19 cellular contexts compared by ENCODE assay signal in the genomic region with DNA sequence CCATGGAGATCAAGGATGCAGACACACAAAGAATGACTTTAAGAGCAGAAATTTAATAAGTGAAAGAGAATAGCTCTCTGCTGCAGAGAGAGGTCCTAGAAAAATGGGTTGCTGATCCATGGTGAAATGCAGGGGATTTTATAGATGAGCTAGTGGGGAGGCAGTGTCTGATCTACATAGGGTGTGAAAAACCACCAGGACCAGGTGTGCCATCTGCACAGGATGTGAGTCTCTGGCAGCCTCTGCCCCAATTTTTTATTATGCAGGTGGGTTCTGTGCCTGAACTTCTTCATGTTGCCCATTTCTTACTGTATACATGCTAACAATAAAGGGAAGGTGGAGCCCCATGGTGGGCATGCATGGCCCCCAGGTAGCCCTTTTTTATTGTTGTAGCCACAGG.
DNase-seq lines count a peak whose midpoint lies in the region; ATAC-seq and TF ChIP-seq lines count a peak whose summit lies in the region.
"Had no signal": no experiment of that assay in that cellular context is flagged by ENCODE, and none has a peak within 500 bp of the region (broad histone marks: within the 10 kb centered on the region; RNA-seq: fewer than 3 reads in every experiment).

No MANE protein-coding gene starts in this region.

- H3K4me1 Mint-ChIP-seq in stimulated activated naive CD8-positive, alpha-beta T cell treated with anti-CD3 and anti-CD28 coated beads, Interleukin-15, amount 100 ng/mL, for 72 hours: peaks cover 13% of the 10 kb centered on the region

- H3K9me3 ChIP-seq in RWPE2 (ENCODE audit: severe bottlenecking): peaks cover 2% of the 10 kb centered on the region

- peak; percentile 76 for ATAC-seq in stimulated activated naive CD8-positive, alpha-beta T cell treated with anti-CD3 and anti-CD28 coated beads, Interleukin-15, amount 100 ng/mL, for 72 hours
- ATAC-seq in stimulated activated naive CD8-positive, alpha-beta T cell treated with anti-CD3 and anti-CD28 coated beads, Interleukin-15, Interleukin-2, amounts not matched to agents 100 U/mL and 50 U/mL, for 24 hours: no peak
- peak; percentile 77 for ATAC-seq in GM18520 (IDR thresholded peaks at IDR 0.05; ENCODE audit: unreplicated experiment)
- peak; percentile 17; the same call in 1 of the 3 replicates for ATAC-seq in RWPE2 (ENCODE audit: low read depth)
- ATAC-seq: HCT116 had no signal

- no peak overlapping the region for H3K27ac ChIP-seq in RWPE2 (ENCODE audit: poor library complexity, severe bottlenecking)

- TF ChIP-seq CTCF in RWPE2 (IDR thresholded peaks at IDR 0.05; ENCODE audit: poor library complexity, severe bottlenecking): no peak

- peaks cover 18% of the 10 kb centered on the region for H3K36me3 ChIP-seq in RWPE2 (ENCODE audit: low read depth)

- no peak overlapping the region for H3K4me3 Mint-ChIP-seq in stimulated activated naive CD8-positive, alpha-beta T cell treated with anti-CD3 and anti-CD28 coated beads, Interleukin-15, amount 100 ng/mL, for 72 hours
- H3K4me3 Mint-ChIP-seq: CD4-positive, alpha-beta T cell had no signal

- H3K4me3 ChIP-seq in RWPE2 (ENCODE audit: severe bottlenecking): no peak overlapping the region

- no peak overlapping the region for H3K27ac Mint-ChIP-seq in stimulated activated naive CD8-positive, alpha-beta T cell treated with anti-CD3 and anti-CD28 coated beads, Interleukin-15, amount 100 ng/mL, for 72 hours
- H3K27ac Mint-ChIP-seq: CD4-positive, alpha-beta T cell had no signal

- no peaks in the 10 kb centered on the region for H3K9me3 Mint-ChIP-seq in stimulated activated naive CD8-positive, alpha-beta T cell treated with anti-CD3 and anti-CD28 coated beads, Interleukin-15, amount 100 ng/mL, for 72 hours
- H3K9me3 Mint-ChIP-seq: CD4-positive, alpha-beta T cell had no signal

- no peaks in the 10 kb centered on the region for H3K4me1 ChIP-seq in RWPE2 (ENCODE audit: insufficient read depth, poor library complexity, severe bottlenecking)

- DNase-seq in stimulated activated naive CD8-positive, alpha-beta T cell treated with anti-CD3 and anti-CD28 coated beads, Interleukin-15, amount 100 ng/mL, for 72 hours: no peak
- DNase-seq in stimulated activated naive CD8-positive, alpha-beta T cell treated with anti-CD3 and anti-CD28 coated beads, Interleukin-15, Interleukin-2, amounts not matched to agents 100 U/mL and 50 U/mL, for 24 hours: no peak
- no peak for DNase-seq in RWPE2 (ENCODE audit: low spot score)
- DNase-seq in effector CD8-positive, alpha-beta T cell (lab: John Stamatoyannopoulos, UW): no peak
- no peak for DNase-seq in midbrain (lab: John Stamatoyannopoulos, UW)
- no peak for DNase-seq in OCI-M2 (lab: John Stamatoyannopoulos, UW; ENCODE audit: unreplicated experiment)
- DNase-seq: Calu3; CD4-positive, alpha-beta T cell; DMS153; KG1; NCI-H1105; NCI-H146; NCI-H2029 treated with DMSO at 0.1 percent for 48 hours; NCI-H2171 treated with DMSO at 0.1 percent for 48 hours; NCI-H526; OCI-M1; SHP77 had no signal

- H3K27me3 Mint-ChIP-seq in stimulated activated naive CD8-positive, alpha-beta T cell treated with anti-CD3 and anti-CD28 coated beads, Interleukin-15, amount 100 ng/mL, for 72 hours: no peaks in the 10 kb centered on the region
- H3K27me3 Mint-ChIP-seq: CD4-positive, alpha-beta T cell had no signal

- no peaks in the 10 kb centered on the region for H3K27me3 ChIP-seq in RWPE2 (ENCODE audit: insufficient read depth, poor library complexity, severe bottlenecking)
